ENCODE assay signal across 44 cellular contexts in genomic region chr10:122966879-122967278, GRCh38. TPM values are rescaled to one million over a fixed set of nuclear protein-coding genes. Genes with fewer than 3 reads are reported as not detected.
"Had no signal": no experiment of that assay in that cellular context is flagged by ENCODE, and none has a peak within 500 bp of the region (broad histone marks: within the 10 kb centered on the region; RNA-seq: fewer than 3 reads in every experiment).

No MANE protein-coding gene starts in this region.

- H3K9me3 ChIP-seq: adrenal gland, body of pancreas had no signal

- H3K27me3 ChIP-seq: adrenal gland, ascending aorta, body of pancreas, brain microvascular endothelial cell, breast epithelium, cardiac muscle cell had no signal

- H3K4me1 Mint-ChIP-seq: activated naive CD4-positive, alpha-beta T cell treated with anti-CD3 and anti-CD28 coated beads, Interleukin-2, amount 10 ng/mL, durations not matched to agents 7 days and 5 days; activated naive CD4-positive, alpha-beta T cell treated with anti-CD3 and anti-CD28 coated beads, Interleukin-2, amount 50 U/mL, for 24 hours; activated naive CD8-positive, alpha-beta T cell treated with anti-CD3 and anti-CD28 coated beads for 36 hours; activated naive CD8-positive, alpha-beta T cell treated with anti-CD3 and anti-CD28 coated beads, Interleukin-2, amount 10 ng/mL, durations not matched to agents 7 days and 5 days; activated naive CD8-positive, alpha-beta T cell treated with anti-CD3 and anti-CD28 coated beads, Interleukin-2, amount 50 U/mL, for 24 hours; activated T-helper 17 cell treated with anti-CD3 and anti-CD28 coated beads, Interleukin-2, amount 50 U/mL, for 72 hours; brain; central memory CD8-positive, alpha-beta T cell had no signal

- H3K4me3 ChIP-seq: adrenal gland, ascending aorta, body of pancreas, breast epithelium, cardiac muscle cell had no signal

- H3K27ac Mint-ChIP-seq: activated naive CD4-positive, alpha-beta T cell treated with anti-CD3 and anti-CD28 coated beads for 36 hours; activated naive CD4-positive, alpha-beta T cell treated with anti-CD3 and anti-CD28 coated beads, Interleukin-2, amount 10 ng/mL, durations not matched to agents 7 days and 5 days; activated naive CD4-positive, alpha-beta T cell treated with anti-CD3 and anti-CD28 coated beads, Interleukin-2, amount 50 U/mL, for 24 hours; activated naive CD4-positive, alpha-beta T cell treated with anti-CD3 and anti-CD28 coated beads, Interleukin-2, amount 50 U/mL, for 72 hours; activated naive CD8-positive, alpha-beta T cell; activated naive CD8-positive, alpha-beta T cell treated with anti-CD3 and anti-CD28 coated beads for 36 hours; activated naive CD8-positive, alpha-beta T cell treated with anti-CD3 and anti-CD28 coated beads, Interleukin-2, amount 10 ng/mL, durations not matched to agents 7 days and 5 days; activated naive CD8-positive, alpha-beta T cell treated with anti-CD3 and anti-CD28 coated beads, Interleukin-2, amount 50 U/mL, for 24 hours; activated T-cell treated with anti-CD3 and anti-CD28 coated beads, Interleukin-2, amount 50 U/mL, for 24 hours; activated T-cell treated with anti-CD3 and anti-CD28 coated beads, Interleukin-2, amount 50 U/mL, for 72 hours; activated T-helper 1 cell treated with anti-CD3 and anti-CD28 coated beads, Interleukin-12 subunit alpha, Interleukin-12 subunit beta, Interleukin-2, Interleukin-4 antibody, amounts not matched to agents 30 ng/mL and 10 ng/mL and 1 ng/mL, durations not matched to agents 14 hours and 24 hours and 36 hours; activated T-helper 17 cell treated with anti-CD3 and anti-CD28 coated beads, Interleukin-2, amount 50 U/mL, for 72 hours; activated T-helper 2 cell treated with anti-CD3 and anti-CD28 coated beads, Interferon-gamma antibody, Interleukin-2, Interleukin-4, amounts not matched to agents 10 μg/mL and 5 μg/mL and 100 μg/mL, durations not matched to agents 14 hours and 24 hours and 36 hours; brain had no signal

- ATAC-seq: activated naive CD4-positive, alpha-beta T cell treated with anti-CD3 and anti-CD28 coated beads, Interleukin-2, amount 50 U/mL, for 72 hours; activated naive CD8-positive, alpha-beta T cell treated with anti-CD3 and anti-CD28 coated beads, Interleukin-2, amount 50 U/mL, for 24 hours; activated T-cell treated with anti-CD3 and anti-CD28 coated beads, Interleukin-2, amount 50 U/mL, for 4 hours; activated T-cell treated with anti-CD3 and anti-CD28 coated beads, Interleukin-2, amount 50 U/mL, for 72 hours; activated T-helper 17 cell treated with anti-CD3 and anti-CD28 coated beads, Interleukin-2, amount 50 U/mL, for 72 hours; body of pancreas had no signal

- H3K4me3 Mint-ChIP-seq: activated naive CD4-positive, alpha-beta T cell treated with anti-CD3 and anti-CD28 coated beads for 36 hours; activated naive CD4-positive, alpha-beta T cell treated with anti-CD3 and anti-CD28 coated beads, Interleukin-2, amount 10 ng/mL, durations not matched to agents 7 days and 5 days; activated naive CD4-positive, alpha-beta T cell treated with anti-CD3 and anti-CD28 coated beads, Interleukin-2, amount 50 U/mL, for 24 hours; activated naive CD8-positive, alpha-beta T cell; activated naive CD8-positive, alpha-beta T cell treated with anti-CD3 and anti-CD28 coated beads for 36 hours; activated naive CD8-positive, alpha-beta T cell treated with anti-CD3 and anti-CD28 coated beads, Interleukin-2, amount 10 ng/mL, durations not matched to agents 7 days and 5 days; activated naive CD8-positive, alpha-beta T cell treated with anti-CD3 and anti-CD28 coated beads, Interleukin-2, amount 50 U/mL, for 24 hours; activated T-cell treated with anti-CD3 and anti-CD28 coated beads, Interleukin-2, amount 50 U/mL, for 24 hours; activated T-cell treated with anti-CD3 and anti-CD28 coated beads, Interleukin-2, amount 50 U/mL, for 4 hours; activated T-cell treated with anti-CD3 and anti-CD28 coated beads, Interleukin-2, amount 50 U/mL, for 72 hours; activated T-helper 1 cell treated with anti-CD3 and anti-CD28 coated beads, Interleukin-12 subunit alpha, Interleukin-12 subunit beta, Interleukin-2, Interleukin-4 antibody, amounts not matched to agents 30 ng/mL and 10 ng/mL and 1 ng/mL, durations not matched to agents 14 hours and 24 hours and 36 hours; activated T-helper 17 cell treated with anti-CD3 and anti-CD28 coated beads, Interleukin-2, amount 50 U/mL, for 72 hours; brain; central memory CD8-positive, alpha-beta T cell had no signal

- DNase-seq: activated effector memory CD4-positive, alpha-beta T cell treated with anti-CD3 and anti-CD28 coated beads, Interleukin-2, amount 50 U/mL, for 16 hours; activated effector memory CD4-positive, alpha-beta T cell treated with Interleukin-2 at 50 U/mL for 16 hours; activated gamma-delta T cell; activated gamma-delta T cell treated with Interleukin-2 at 50 U/mL for 16 hours; activated naive CD4-positive, alpha-beta T cell; activated naive CD4-positive, alpha-beta T cell treated with anti-CD3 and anti-CD28 coated beads for 36 hours; activated naive CD4-positive, alpha-beta T cell treated with anti-CD3 and anti-CD28 coated beads, Interleukin-2, amount 10 ng/mL, durations not matched to agents 7 days and 5 days; activated naive CD4-positive, alpha-beta T cell treated with anti-CD3 and anti-CD28 coated beads, Interleukin-2, amount 50 U/mL, for 16 hours; activated naive CD4-positive, alpha-beta T cell treated with Interleukin-2 at 50 U/mL for 16 hours; activated naive CD8-positive, alpha-beta T cell treated with anti-CD3 and anti-CD28 coated beads for 36 hours; activated naive CD8-positive, alpha-beta T cell treated with anti-CD3 and anti-CD28 coated beads, Interleukin-2, amount 10 ng/mL, durations not matched to agents 7 days and 5 days; activated naive CD8-positive, alpha-beta T cell treated with anti-CD3 and anti-CD28 coated beads, Interleukin-2, amount 50 U/mL, for 24 hours; activated T-cell treated with anti-CD3 and anti-CD28 coated beads, Interleukin-2, amount 50 U/mL, for 1 hour; activated T-cell treated with anti-CD3 and anti-CD28 coated beads, Interleukin-2, amount 50 U/mL, for 24 hours; activated T-cell treated with anti-CD3 and anti-CD28 coated beads, Interleukin-2, amount 50 U/mL, for 4 hours; activated T-cell treated with anti-CD3 and anti-CD28 coated beads, Interleukin-2, amount 50 U/mL, for 48 hours; activated T-cell treated with anti-CD3 and anti-CD28 coated beads, Interleukin-2, amount 50 U/mL, for 72 hours; adrenal gland; amniotic stem cell; amygdala; anterior cingulate cortex; aorta; body of pancreas; brain microvascular endothelial cell; caudate nucleus; central memory CD4-positive, alpha-beta T cell; cerebellar nuclear complex had no signal

- H3K27me3 Mint-ChIP-seq: brain had no signal

- H3K36me3 ChIP-seq: adrenal gland, brain microvascular endothelial cell, breast epithelium, cardiac muscle cell had no signal

- FAIRE-seq: astrocyte, bronchial epithelial cell had no signal

- H3K4me1 ChIP-seq: adrenal gland, ascending aorta, body of pancreas, breast epithelium had no signal

- H3K27ac ChIP-seq: adrenal gland, ascending aorta, body of pancreas, brain microvascular endothelial cell, breast epithelium, cardiac muscle cell had no signal

RNA-seq across cellular contexts. Expression of gene PSTK, which starts 13.3 kb away (rescaled TPM):
- total RNA-seq: ascending aorta had no signal

RNA-seq across cellular contexts. Expression of gene FAM24A, which starts 56.5 kb away (rescaled TPM):
- total RNA-seq: activated naive CD4-positive, alpha-beta T cell treated with anti-CD3 and anti-CD28 coated beads for 36 hours; activated naive CD4-positive, alpha-beta T cell treated with anti-CD3 and anti-CD28 coated beads, Interleukin-2, amount 50 U/mL, for 72 hours; activated naive CD8-positive, alpha-beta T cell treated with anti-CD3 and anti-CD28 coated beads for 36 hours; activated naive CD8-positive, alpha-beta T cell treated with anti-CD3 and anti-CD28 coated beads, Interleukin-2, amount 10 ng/mL, durations not matched to agents 7 days and 5 days; activated T-cell treated with anti-CD3 and anti-CD28 coated beads, Interleukin-2, amount 50 U/mL, for 4 hours; activated T-cell treated with anti-CD3 and anti-CD28 coated beads, Interleukin-2, amount 50 U/mL, for 72 hours; activated T-helper 1 cell treated with anti-CD3 and anti-CD28 coated beads, Interleukin-12 subunit alpha, Interleukin-12 subunit beta, Interleukin-2, Interleukin-4 antibody, amounts not matched to agents 30 ng/mL and 10 ng/mL and 1 ng/mL, durations not matched to agents 14 hours and 24 hours and 36 hours; activated T-helper 17 cell treated with anti-CD3 and anti-CD28 coated beads, Interleukin-2, amount 50 U/mL, for 72 hours; activated T-helper 2 cell treated with anti-CD3 and anti-CD28 coated beads, Interferon-gamma antibody, Interleukin-2, Interleukin-4, amounts not matched to agents 10 μg/mL and 5 μg/mL and 100 μg/mL, durations not matched to agents 14 hours and 24 hours and 36 hours; adrenal gland; aorta; ascending aorta; astrocyte; body of pancreas; breast epithelium; bronchial epithelial cell; cardiac muscle cell; cardiac septum; cerebellum; chondrocyte had no signal
- polyA plus RNA-seq: adipose tissue, adrenal gland, aorta, cardiac muscle cell had no signal
